ENCODE assay signal across 16 cellular contexts in the genomic region with DNA sequence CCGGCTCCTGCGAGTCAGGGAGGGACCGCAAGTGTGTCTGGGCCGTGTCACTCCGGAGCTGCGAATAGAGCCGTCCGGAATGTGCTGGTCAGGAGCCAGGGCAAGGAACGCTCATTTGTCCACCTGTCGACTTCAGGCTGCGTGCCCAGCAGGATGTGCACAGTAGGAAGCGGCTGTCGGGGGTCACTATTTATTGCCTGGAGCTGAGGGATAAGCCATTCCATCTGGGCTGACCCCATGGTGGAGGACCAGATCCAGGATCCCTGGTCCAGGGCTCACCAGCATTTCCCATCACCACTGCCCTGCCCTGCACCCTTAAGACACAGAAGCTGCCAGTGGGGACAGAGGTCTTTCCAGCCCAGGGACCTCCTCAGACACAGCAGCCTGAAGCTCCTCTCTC. TPM values are rescaled to one million over a fixed set of nuclear protein-coding genes. Genes with fewer than 3 reads are reported as not detected.
DNase-seq lines count a peak whose midpoint lies in the region; TF ChIP-seq lines count a peak whose summit lies in the region.
"Had no signal": no experiment of that assay in that cellular context is flagged by ENCODE, and none has a peak within 500 bp of the region (broad histone marks: within the 10 kb centered on the region; RNA-seq: fewer than 3 reads in every experiment).

No MANE protein-coding gene starts in this region.

- H3K27ac ChIP-seq in sigmoid colon: peak overlapping the region; percentile 48 to 96 (median 88)
- H3K27ac ChIP-seq: breast epithelium, heart right ventricle, neural progenitor cell had no signal

- TF ChIP-seq EP300 in Ishikawa (IDR thresholded peaks at IDR 0.05; ENCODE audit: borderline replicate concordance): 0 out of 2 replicates have a peak, but pooled peaks have one; percentile 15
- peak; percentile 38 to 93 (median 78) for TF ChIP-seq EP300 in sigmoid colon (IDR thresholded peaks at IDR 0.05)

- TF ChIP-seq POLR2A in sigmoid colon (IDR thresholded peaks at IDR 0.05): peak in 1 of 2 donors; percentile 13

- TF ChIP-seq RAD21 in Ishikawa (IDR thresholded peaks at IDR 0.05; ENCODE audit: low read depth): no peak

- H3K4me1 ChIP-seq in sigmoid colon: peaks cover 0 to 75% (median 63%) of the 10 kb centered on the region in 4 donors
- H3K4me1 ChIP-seq: breast epithelium, neural progenitor cell had no signal

- WGBS in sigmoid colon, 2 donors: 44 to 61% methylated on average over 13 of the region's 13 CpGs

- intact Hi-C loops in sigmoid colon (cut with DNase I): no loop called here

- peaks cover 0 to 7% (median 0%) of the 10 kb centered on the region in 4 donors for H3K36me3 ChIP-seq in sigmoid colon
- H3K36me3 ChIP-seq: breast epithelium, heart right ventricle, neural progenitor cell had no signal

- H3K4me3 ChIP-seq in fibroblast of the aortic adventitia (ENCODE audit: low read depth, low read length): no peak overlapping the region
- H3K4me3 ChIP-seq in sigmoid colon: no peak overlapping the region
- H3K4me3 ChIP-seq: breast epithelium, heart right ventricle, neural progenitor cell had no signal

- DNase-seq in RPMI7951 (ENCODE audit: low read depth) (peak; percentile 95), fibroblast of the aortic adventitia (ENCODE audit: low read depth) (peak; percentile 32), sigmoid colon (peak; percentile 96)
- no peak for DNase-seq in activated naive CD4-positive, alpha-beta T cell treated with anti-CD3 and anti-CD28 coated beads, Interleukin-2, amount 50 U/mL, for 16 hours
- DNase-seq in activated effector memory CD4-positive, alpha-beta T cell treated with anti-CD3 and anti-CD28 coated beads, Interleukin-2, amount 50 U/mL, for 16 hours: no peak
- DNase-seq in activated CD8-positive, alpha-beta memory T cell treated with anti-CD3 and anti-CD28 coated beads, Interleukin-2, amount 50 U/mL, for 4 hours: no peak
- DNase-seq: activated CD4-positive, alpha-beta T cell treated with anti-CD3 and anti-CD28 coated beads, Interleukin-2, amount 50 U/mL, for 48 hours; activated effector memory CD4-positive, alpha-beta T cell treated with Interleukin-2 at 50 U/mL for 16 hours; CD4-positive, alpha-beta memory T cell; GF-D8; heart right ventricle; NCI-H345; OCI-M1 had no signal

- no peaks in the 10 kb centered on the region for H3K27me3 ChIP-seq in sigmoid colon

- H3K9me3 ChIP-seq in sigmoid colon: peaks cover 0 to 12% (median 1%) of the 10 kb centered on the region in 4 donors

- TF ChIP-seq CTCF in fibroblast of the aortic adventitia (IDR thresholded peaks at IDR 0.05; ENCODE audit: insufficient read depth, low read length): no peak
- no peak for TF ChIP-seq CTCF in sigmoid colon (IDR thresholded peaks at IDR 0.05)

TF ChIP-seq in Ishikawa, 13 proteins besides CTCF, POLR2A, EP300 and RAD21:
- TF ChIP-seq, protein P1, sequence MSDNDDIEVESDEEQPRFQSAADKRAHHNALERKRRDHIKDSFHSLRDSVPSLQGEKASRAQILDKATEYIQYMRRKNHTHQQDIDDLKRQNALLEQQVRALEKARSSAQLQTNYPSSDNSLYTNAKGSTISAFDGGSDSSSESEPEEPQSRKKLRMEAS (IDR thresholded peaks at IDR 0.05): no peak
- peak; percentile 66 for TF ChIP-seq TEAD4 (IDR thresholded peaks at IDR 0.05)
- TF ChIP-seq NFIC (IDR thresholded peaks at IDR 0.05): peak; percentile 80
- TF ChIP-seq, protein P2, sequence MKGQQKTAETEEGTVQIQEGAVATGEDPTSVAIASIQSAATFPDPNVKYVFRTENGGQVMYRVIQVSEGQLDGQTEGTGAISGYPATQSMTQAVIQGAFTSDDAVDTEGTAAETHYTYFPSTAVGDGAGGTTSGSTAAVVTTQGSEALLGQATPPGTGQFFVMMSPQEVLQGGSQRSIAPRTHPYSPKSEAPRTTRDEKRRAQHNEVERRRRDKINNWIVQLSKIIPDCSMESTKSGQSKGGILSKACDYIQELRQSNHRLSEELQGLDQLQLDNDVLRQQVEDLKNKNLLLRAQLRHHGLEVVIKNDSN (IDR thresholded peaks at IDR 0.05): no peak
- no peak for TF ChIP-seq FOXM1 (IDR thresholded peaks at IDR 0.05; ENCODE audit: borderline replicate concordance, low read depth)
- no peak for TF ChIP-seq CEBPB (IDR thresholded peaks at IDR 0.05)
- TF ChIP-seq TAF1 (IDR thresholded peaks at IDR 0.05; ENCODE audit: low read depth): no peak
- no peak for TF ChIP-seq EGR1 (IDR thresholded peaks at IDR 0.05)
- TF ChIP-seq TCF12 (IDR thresholded peaks at IDR 0.05; ENCODE audit: low read depth): peak; percentile 70

RNA-seq across cellular contexts. Expression of gene NTSR1, which starts 14.7 kb away (rescaled TPM):
- 15.0 and 19.7 TPM in 2 replicates for total RNA-seq in RPMI7951 (2014; rRNA removed; shearing (Covaris generic))
- total RNA-seq in fibroblast of the aortic adventitia (ENCODE audit: low replicate concordance): 8.0 TPM in 1 of 2 replicates, not detected in the other
- 10 to 100 TPM in 3 of 4 donors, 1 to 10 TPM in 1; 5.4 to 54.0 (median 27.6) TPM for total RNA-seq in sigmoid colon
- polyA plus RNA-seq in sigmoid colon: 1 to 10 TPM in 1 of 3 donors, under 1 TPM in 1, not detected in 1; 0.60 to 1.4 TPM
- polyA plus RNA-seq: CD4-positive, alpha-beta memory T cell; heart right ventricle had no signal

Comparison
In these comparisons a context has a peak if more than half of its experiments do, and no peak if none do; other contexts are left out.
1. DNase-seq: peak in RPMI7951 (single experiment), fibroblast of the aortic adventitia (single experiment) and sigmoid colon (single experiment); none in activated naive CD4-positive, alpha-beta T cell treated with anti-CD3 and anti-CD28 coated beads, Interleukin-2, amount 50 U/mL, for 16 hours (single experiment), activated effector memory CD4-positive, alpha-beta T cell treated with anti-CD3 and anti-CD28 coated beads, Interleukin-2, amount 50 U/mL, for 16 hours (single experiment) and activated CD8-positive, alpha-beta memory T cell treated with anti-CD3 and anti-CD28 coated beads, Interleukin-2, amount 50 U/mL, for 4 hours (single experiment).